1 cellular context compared by ENCODE assay signal in the genomic region with DNA sequence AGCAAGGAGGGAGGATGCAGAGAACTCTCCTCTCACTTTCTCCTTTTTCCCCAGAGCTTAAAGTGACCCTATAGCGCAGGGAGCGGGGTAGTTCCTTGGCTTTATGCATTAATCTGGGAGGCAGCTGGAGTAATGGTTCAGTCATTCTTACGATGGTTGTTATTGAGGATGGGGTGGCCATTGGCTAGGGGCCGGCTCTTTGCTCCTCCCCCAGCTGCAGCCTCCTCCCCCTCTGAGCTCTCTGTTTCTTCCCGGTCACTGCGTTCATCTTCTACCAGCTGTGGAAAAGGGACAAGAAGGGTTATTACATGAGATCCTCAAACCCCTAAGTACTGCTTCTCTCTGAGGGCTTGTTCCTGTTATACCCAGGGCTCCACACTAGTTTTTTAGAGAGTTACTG.
TF ChIP-seq lines count a peak whose summit lies in the region.

No MANE protein-coding gene starts in this region.

TF ChIP-seq in HCT116, 20 proteins besides CTCF, POLR2A, EP300 and RAD21 (continued from another document):
- TF ChIP-seq ATF3 (IDR thresholded peaks at IDR 0.05) (no peak), REST (IDR thresholded peaks at IDR 0.05; ENCODE audit: low read depth) (no peak)
